In genomic region chr19:719081-719512, GRCh38 we compare ENCODE assay signal across 1 cellular context.
TF ChIP-seq lines count a peak whose summit lies in the region.

No MANE protein-coding gene starts in this region.

TF ChIP-seq in HepG2, 621 proteins besides CTCF, POLR2A, EP300 and RAD21 (continued from another document and continues in another):
- TF ChIP-seq, protein P1, sequence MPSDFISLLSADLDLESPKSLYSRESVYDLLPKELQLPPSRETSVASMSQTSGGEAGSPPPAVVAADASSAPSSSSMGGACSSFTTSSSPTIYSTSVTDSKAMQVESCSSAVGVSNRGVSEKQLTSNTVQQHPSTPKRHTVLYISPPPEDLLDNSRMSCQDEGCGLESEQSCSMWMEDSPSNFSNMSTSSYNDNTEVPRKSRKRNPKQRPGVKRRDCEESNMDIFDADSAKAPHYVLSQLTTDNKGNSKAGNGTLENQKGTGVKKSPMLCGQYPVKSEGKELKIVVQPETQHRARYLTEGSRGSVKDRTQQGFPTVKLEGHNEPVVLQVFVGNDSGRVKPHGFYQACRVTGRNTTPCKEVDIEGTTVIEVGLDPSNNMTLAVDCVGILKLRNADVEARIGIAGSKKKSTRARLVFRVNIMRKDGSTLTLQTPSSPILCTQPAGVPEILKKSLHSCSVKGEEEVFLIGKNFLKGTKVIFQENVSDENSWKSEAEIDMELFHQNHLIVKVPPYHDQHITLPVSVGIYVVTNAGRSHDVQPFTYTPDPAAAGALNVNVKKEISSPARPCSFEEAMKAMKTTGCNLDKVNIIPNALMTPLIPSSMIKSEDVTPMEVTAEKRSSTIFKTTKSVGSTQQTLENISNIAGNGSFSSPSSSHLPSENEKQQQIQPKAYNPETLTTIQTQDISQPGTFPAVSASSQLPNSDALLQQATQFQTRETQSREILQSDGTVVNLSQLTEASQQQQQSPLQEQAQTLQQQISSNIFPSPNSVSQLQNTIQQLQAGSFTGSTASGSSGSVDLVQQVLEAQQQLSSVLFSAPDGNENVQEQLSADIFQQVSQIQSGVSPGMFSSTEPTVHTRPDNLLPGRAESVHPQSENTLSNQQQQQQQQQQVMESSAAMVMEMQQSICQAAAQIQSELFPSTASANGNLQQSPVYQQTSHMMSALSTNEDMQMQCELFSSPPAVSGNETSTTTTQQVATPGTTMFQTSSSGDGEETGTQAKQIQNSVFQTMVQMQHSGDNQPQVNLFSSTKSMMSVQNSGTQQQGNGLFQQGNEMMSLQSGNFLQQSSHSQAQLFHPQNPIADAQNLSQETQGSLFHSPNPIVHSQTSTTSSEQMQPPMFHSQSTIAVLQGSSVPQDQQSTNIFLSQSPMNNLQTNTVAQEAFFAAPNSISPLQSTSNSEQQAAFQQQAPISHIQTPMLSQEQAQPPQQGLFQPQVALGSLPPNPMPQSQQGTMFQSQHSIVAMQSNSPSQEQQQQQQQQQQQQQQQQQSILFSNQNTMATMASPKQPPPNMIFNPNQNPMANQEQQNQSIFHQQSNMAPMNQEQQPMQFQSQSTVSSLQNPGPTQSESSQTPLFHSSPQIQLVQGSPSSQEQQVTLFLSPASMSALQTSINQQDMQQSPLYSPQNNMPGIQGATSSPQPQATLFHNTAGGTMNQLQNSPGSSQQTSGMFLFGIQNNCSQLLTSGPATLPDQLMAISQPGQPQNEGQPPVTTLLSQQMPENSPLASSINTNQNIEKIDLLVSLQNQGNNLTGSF (CRISPR knock-in tag; IDR thresholded peaks at IDR 0.05) = 0 out of 2 replicates have a peak, but pooled peaks have one; percentile 30
- TF ChIP-seq ZMYM3 (CRISPR knock-in tag; IDR thresholded peaks at IDR 0.05) (peak; percentile 27; the same call in 1 of the 2 replicates), MTA1 (CRISPR knock-in tag; IDR thresholded peaks at IDR 0.05; ENCODE audit: borderline replicate concordance) (peak; percentile 45; the same call in 1 of the 2 replicates), KLF11 (CRISPR knock-in tag; IDR thresholded peaks at IDR 0.05) (no peak), ZNF768 (CRISPR knock-in tag; IDR thresholded peaks at IDR 0.05) (peak; percentile 96), ZBTB39 (CRISPR knock-in tag; IDR thresholded peaks at IDR 0.05) (no peak), DNMT3B (CRISPR knock-in tag; conservative IDR thresholded peaks at IDR 0.05) (0 out of 2 replicates have a peak, but pooled peaks have one; percentile 53), ZSCAN21 (CRISPR knock-in tag; IDR thresholded peaks at IDR 0.05; ENCODE audit: borderline replicate concordance) (peak; percentile 79), RAD51 (IDR thresholded peaks at IDR 0.05; ENCODE audit: borderline replicate concordance) (no peak), SMAD3 (CRISPR knock-in tag; IDR thresholded peaks at IDR 0.05) (no peak), SMC3 (IDR thresholded peaks at IDR 0.05; ENCODE audit: low read length) (no peak), HNF4A (CRISPR knock-in tag; IDR thresholded peaks at IDR 0.05) (peak; percentile 53; the same call in 1 of the 2 replicates), HIVEP1 (CRISPR knock-in tag; IDR thresholded peaks at IDR 0.05) (0 out of 2 replicates have a peak, but pooled peaks have one; percentile 17), CBFB (CRISPR knock-in tag; IDR thresholded peaks at IDR 0.05) (0 out of 2 replicates have a peak, but pooled peaks have one; percentile 42), FOXA3 (CRISPR knock-in tag; IDR thresholded peaks at IDR 0.05) (0 out of 2 replicates have a peak, but pooled peaks have one; percentile 20), MAZ (IDR thresholded peaks at IDR 0.05; ENCODE audit: borderline replicate concordance, low read depth, low read length) (no peak), MAZ (CRISPR knock-in tag; IDR thresholded peaks at IDR 0.05; ENCODE audit: low read depth) (peak; percentile 61; the same call in 1 of the 2 replicates), SPEN (CRISPR knock-in tag; IDR thresholded peaks at IDR 0.05; ENCODE audit: low read depth) (peak; percentile 59), CBX5 (CRISPR knock-in tag; IDR thresholded peaks at IDR 0.05; ENCODE audit: borderline replicate concordance) (no peak; the same call in 1 of the 2 replicates), TFDP2 (CRISPR knock-in tag; IDR thresholded peaks at IDR 0.05) (peak; percentile 75), TEF (CRISPR knock-in tag; IDR thresholded peaks at IDR 0.05) (peak; percentile 89), CSRNP2 (CRISPR knock-in tag; conservative IDR thresholded peaks at IDR 0.05; ENCODE audit: low read depth) (no peak), KAT2B (IDR thresholded peaks at IDR 0.05; ENCODE audit: borderline replicate concordance, low read depth, low read length) (no peak), ZNF574 (CRISPR knock-in tag; IDR thresholded peaks at IDR 0.05) (peak; percentile 35; the same call in 1 of the 2 replicates), RXRA (CRISPR knock-in tag; IDR thresholded peaks at IDR 0.05) (peak; percentile 86), NR3C1 (CRISPR knock-in tag; IDR thresholded peaks at IDR 0.05) (no peak), ZNF83 (CRISPR knock-in tag; IDR thresholded peaks at IDR 0.05; ENCODE audit: borderline replicate concordance) (no peak)
- TF ChIP-seq, protein P2, sequence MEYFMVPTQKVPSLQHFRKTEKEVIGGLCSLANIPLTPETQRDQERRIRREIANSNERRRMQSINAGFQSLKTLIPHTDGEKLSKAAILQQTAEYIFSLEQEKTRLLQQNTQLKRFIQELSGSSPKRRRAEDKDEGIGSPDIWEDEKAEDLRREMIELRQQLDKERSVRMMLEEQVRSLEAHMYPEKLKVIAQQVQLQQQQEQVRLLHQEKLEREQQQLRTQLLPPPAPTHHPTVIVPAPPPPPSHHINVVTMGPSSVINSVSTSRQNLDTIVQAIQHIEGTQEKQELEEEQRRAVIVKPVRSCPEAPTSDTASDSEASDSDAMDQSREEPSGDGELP (IDR thresholded peaks at IDR 0.05; ENCODE audit: borderline replicate concordance, low read depth) = 0 out of 2 replicates have a peak, but pooled peaks have one; percentile 9
- TF ChIP-seq, protein P3, sequence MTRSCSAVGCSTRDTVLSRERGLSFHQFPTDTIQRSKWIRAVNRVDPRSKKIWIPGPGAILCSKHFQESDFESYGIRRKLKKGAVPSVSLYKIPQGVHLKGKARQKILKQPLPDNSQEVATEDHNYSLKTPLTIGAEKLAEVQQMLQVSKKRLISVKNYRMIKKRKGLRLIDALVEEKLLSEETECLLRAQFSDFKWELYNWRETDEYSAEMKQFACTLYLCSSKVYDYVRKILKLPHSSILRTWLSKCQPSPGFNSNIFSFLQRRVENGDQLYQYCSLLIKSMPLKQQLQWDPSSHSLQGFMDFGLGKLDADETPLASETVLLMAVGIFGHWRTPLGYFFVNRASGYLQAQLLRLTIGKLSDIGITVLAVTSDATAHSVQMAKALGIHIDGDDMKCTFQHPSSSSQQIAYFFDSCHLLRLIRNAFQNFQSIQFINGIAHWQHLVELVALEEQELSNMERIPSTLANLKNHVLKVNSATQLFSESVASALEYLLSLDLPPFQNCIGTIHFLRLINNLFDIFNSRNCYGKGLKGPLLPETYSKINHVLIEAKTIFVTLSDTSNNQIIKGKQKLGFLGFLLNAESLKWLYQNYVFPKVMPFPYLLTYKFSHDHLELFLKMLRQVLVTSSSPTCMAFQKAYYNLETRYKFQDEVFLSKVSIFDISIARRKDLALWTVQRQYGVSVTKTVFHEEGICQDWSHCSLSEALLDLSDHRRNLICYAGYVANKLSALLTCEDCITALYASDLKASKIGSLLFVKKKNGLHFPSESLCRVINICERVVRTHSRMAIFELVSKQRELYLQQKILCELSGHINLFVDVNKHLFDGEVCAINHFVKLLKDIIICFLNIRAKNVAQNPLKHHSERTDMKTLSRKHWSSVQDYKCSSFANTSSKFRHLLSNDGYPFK (CRISPR knock-in tag; IDR thresholded peaks at IDR 0.05; ENCODE audit: borderline replicate concordance) = no peak
- TF ChIP-seq, protein P4, sequence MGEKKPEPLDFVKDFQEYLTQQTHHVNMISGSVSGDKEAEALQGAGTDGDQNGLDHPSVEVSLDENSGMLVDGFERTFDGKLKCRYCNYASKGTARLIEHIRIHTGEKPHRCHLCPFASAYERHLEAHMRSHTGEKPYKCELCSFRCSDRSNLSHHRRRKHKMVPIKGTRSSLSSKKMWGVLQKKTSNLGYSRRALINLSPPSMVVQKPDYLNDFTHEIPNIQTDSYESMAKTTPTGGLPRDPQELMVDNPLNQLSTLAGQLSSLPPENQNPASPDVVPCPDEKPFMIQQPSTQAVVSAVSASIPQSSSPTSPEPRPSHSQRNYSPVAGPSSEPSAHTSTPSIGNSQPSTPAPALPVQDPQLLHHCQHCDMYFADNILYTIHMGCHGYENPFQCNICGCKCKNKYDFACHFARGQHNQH (CRISPR knock-in tag; IDR thresholded peaks at IDR 0.05) = peak; percentile 31; the same call in 1 of the 2 replicates
- TF ChIP-seq, protein P5, sequence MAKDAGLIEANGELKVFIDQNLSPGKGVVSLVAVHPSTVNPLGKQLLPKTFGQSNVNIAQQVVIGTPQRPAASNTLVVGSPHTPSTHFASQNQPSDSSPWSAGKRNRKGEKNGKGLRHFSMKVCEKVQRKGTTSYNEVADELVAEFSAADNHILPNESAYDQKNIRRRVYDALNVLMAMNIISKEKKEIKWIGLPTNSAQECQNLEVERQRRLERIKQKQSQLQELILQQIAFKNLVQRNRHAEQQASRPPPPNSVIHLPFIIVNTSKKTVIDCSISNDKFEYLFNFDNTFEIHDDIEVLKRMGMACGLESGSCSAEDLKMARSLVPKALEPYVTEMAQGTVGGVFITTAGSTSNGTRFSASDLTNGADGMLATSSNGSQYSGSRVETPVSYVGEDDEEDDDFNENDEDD (CRISPR knock-in tag; IDR thresholded peaks at IDR 0.05; ENCODE audit: borderline replicate concordance) = peak; percentile 45; the same call in 1 of the 2 replicates
- TF ChIP-seq, protein P6, sequence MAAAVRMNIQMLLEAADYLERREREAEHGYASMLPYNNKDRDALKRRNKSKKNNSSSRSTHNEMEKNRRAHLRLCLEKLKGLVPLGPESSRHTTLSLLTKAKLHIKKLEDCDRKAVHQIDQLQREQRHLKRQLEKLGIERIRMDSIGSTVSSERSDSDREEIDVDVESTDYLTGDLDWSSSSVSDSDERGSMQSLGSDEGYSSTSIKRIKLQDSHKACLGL (CRISPR knock-in tag; IDR thresholded peaks at IDR 0.05) = 0 out of 2 replicates have a peak, but pooled peaks have one; percentile 54
